In genomic region chr6:93418113-93418447, GRCh38 we compare ENCODE assay signal across 9 cellular contexts. TPM values are rescaled to one million over a fixed set of nuclear protein-coding genes. Genes with fewer than 3 reads are reported as not detected.
DNase-seq lines count a peak whose midpoint lies in the region; ATAC-seq and TF ChIP-seq lines count a peak whose summit lies in the region.
"Had no signal": no experiment of that assay in that cellular context is flagged by ENCODE, and none has a peak within 500 bp of the region (broad histone marks: within the 10 kb centered on the region; RNA-seq: fewer than 3 reads in every experiment).

No MANE protein-coding gene starts in this region.

- no peak for TF ChIP-seq CTCF in H9 (conservative IDR thresholded peaks at IDR 0.05)

- no peak overlapping the region for H4K5ac ChIP-seq in H9 (ENCODE audit: insufficient read length, low read depth, low read length)

- H3K14ac ChIP-seq in H9 (ENCODE audit: insufficient read depth, low read length): no peak overlapping the region

- H3K27me3 ChIP-seq in ACC112 (ENCODE audit: insufficient read depth, low read length) (peaks cover 92% of the 10 kb centered on the region), H9 (ENCODE audit: insufficient read depth, low read length) (peaks cover 9% of the 10 kb centered on the region)

- H3K27ac Mint-ChIP-seq in H9 (no peak overlapping the region), naive B cell (no peak overlapping the region)

- H3K79me2 ChIP-seq in ACC112 (ENCODE audit: control insufficient read depth, insufficient read depth, low read length, unreplicated experiment) (no peaks in the 10 kb centered on the region), H9 (ENCODE audit: insufficient read depth, low read length) (no peaks in the 10 kb centered on the region)

- H4K91ac ChIP-seq in H9 (ENCODE audit: insufficient read length, low read depth, low read length): no peak overlapping the region

- H3K9me3 ChIP-seq in H9 (ENCODE audit: control insufficient read depth, low read depth, low read length): no peaks in the 10 kb centered on the region

- H3T11ph ChIP-seq in H9 (ENCODE audit: low read length): no peak overlapping the region

- H3K4me3 ChIP-seq in ACC112 (ENCODE audit: low read depth, low read length): peak overlapping the region; percentile 81

- ATAC-seq in naive B cell (ENCODE audit: low read depth in 2 of 2) (no peak), GM21381 (IDR thresholded peaks at IDR 0.05; ENCODE audit: unreplicated experiment) (no peak), HG03457 (IDR thresholded peaks at IDR 0.05; ENCODE audit: unreplicated experiment) (no peak), HG03460 (IDR thresholded peaks at IDR 0.05; ENCODE audit: unreplicated experiment) (no peak)

- H2BK12ac ChIP-seq in H9 (ENCODE audit: insufficient read length, low read depth, low read length): no peak overlapping the region

- H3K9me3 Mint-ChIP-seq in H9 (peaks cover 0 to 4% of the 10 kb centered on the region in 2 experiments; a peak in 1 of 5 replicates), naive B cell (peaks cover 0 to 11% (median 0%) of the 10 kb centered on the region in 7 donors)

- no peak overlapping the region for H3K18ac ChIP-seq in H9 (ENCODE audit: insufficient read length, low read depth, low read length)

- no peaks in the 10 kb centered on the region for H4K20me1 ChIP-seq in H9 (ENCODE audit: control insufficient read depth, insufficient read depth, insufficient read length)

- WGBS in H9 (ENCODE audit: extremely low coverage, insufficient read length, low lambda C conversion rate): no CpG with 5 or more reads among the region's 6 CpGs

- H3K23me2 ChIP-seq in H9 (ENCODE audit: insufficient read length, low read depth, low read length, poor library complexity, severe bottlenecking): peaks cover 18% of the 10 kb centered on the region

- H3K79me1 ChIP-seq in H9 (ENCODE audit: insufficient read depth, low read depth, low read length, poor library complexity, severe bottlenecking): no peaks in the 10 kb centered on the region

- no peak overlapping the region for H2BK5ac ChIP-seq in H9 (ENCODE audit: insufficient read length, low read length)

- no peak overlapping the region for H2BK15ac ChIP-seq in H9 (ENCODE audit: low read depth, low read length)

- DNase-seq in H9: no peak
- peak; percentile 37 for DNase-seq in cerebellum (ENCODE audit: low spot score)
- no peak for DNase-seq in naive B cell
- DNase-seq in kidney glomerular epithelial cell (lab: John Stamatoyannopoulos, UW): no peak
- DNase-seq: NK-92 treated with Interleukin-12 subunit alpha and Interleukin-12 subunit beta, amount 100 ng/mL, for 24 hours had no signal

- H3K36me3 Mint-ChIP-seq in H9 (ENCODE audit: insufficient read depth in 1 of 3, low read depth in 3 of 3) (peaks cover 0 to 2% (median 0%) of the 10 kb centered on the region in 3 experiments; a peak in 1 of 7 replicates), naive B cell (no peaks in the 10 kb centered on the region)

- H3K4me1 ChIP-seq in ACC112 (ENCODE audit: control insufficient read depth, insufficient read depth, low read length, unreplicated experiment) (no peaks in the 10 kb centered on the region), H9 (ENCODE audit: insufficient read depth, low read length) (no peaks in the 10 kb centered on the region)

- H2AFZ ChIP-seq in ACC112 (ENCODE audit: low read length, unreplicated experiment) (no peak overlapping the region), H9 (ENCODE audit: low read length) (no peak overlapping the region)

- no peak overlapping the region for H3K9ac ChIP-seq in H9 (ENCODE audit: extremely low read depth, insufficient read length, low read length)

- H3K4me3 Mint-ChIP-seq in H9: peak overlapping the region; percentile 87 to 98
- peak overlapping the region in 7 of 8 donors; percentile 67 to 89 (median 81) for H3K4me3 Mint-ChIP-seq in naive B cell

- H3K23ac ChIP-seq in H9 (ENCODE audit: insufficient read length, low read depth, low read length): no peak overlapping the region

- H3K27ac ChIP-seq in ACC112 (ENCODE audit: low read depth, low read length) (no peak overlapping the region), H9 (ENCODE audit: insufficient read length, low read depth, low read length) (no peak overlapping the region)

- peaks cover 34% of the 10 kb centered on the region for H3K27me3 Mint-ChIP-seq in H9 (ENCODE audit: low read depth)
- peaks cover 39 to 50% (median 43%) of the 10 kb centered on the region in 3 donors for H3K27me3 Mint-ChIP-seq in naive B cell

- no peak overlapping the region for H2BK20ac ChIP-seq in H9 (ENCODE audit: low read depth, low read length, poor library complexity, severe bottlenecking)

- no peak overlapping the region for H4K8ac ChIP-seq in H9 (replicated peaks; ENCODE audit: insufficient read length, low read depth, low read length)

- H3K56ac ChIP-seq in H9 (ENCODE audit: insufficient read length, low read depth, low read length): no peak overlapping the region

- no peaks in the 10 kb centered on the region for H3K36me3 ChIP-seq in ACC112 (ENCODE audit: insufficient read depth, low read length)

- no peak overlapping the region for H2BK120ac ChIP-seq in H9 (ENCODE audit: low read depth, low read length, poor library complexity, severe bottlenecking)

- peaks cover 23 to 30% of the 10 kb centered on the region in 2 experiments for H3K4me1 Mint-ChIP-seq in H9
- H3K4me1 Mint-ChIP-seq in naive B cell: peaks cover 18 to 29% (median 26%) of the 10 kb centered on the region in 3 donors

- H3K4ac ChIP-seq in H9 (ENCODE audit: low read depth, low read length): no peak overlapping the region

- H3K4me2 ChIP-seq in H9 (ENCODE audit: insufficient read depth, insufficient read length, low read length): peak overlapping the region; percentile 99

- H2AK5ac ChIP-seq in H9 (ENCODE audit: insufficient read length, low read length): no peak overlapping the region

RNA-seq across cellular contexts. Expression of gene EPHA7, which starts 1.3 kb away (rescaled TPM):
- total RNA-seq in H9 (2021): 9.4 and 9.5 TPM in 2 replicates
- 167 TPM for total RNA-seq in cerebellum
- polyA plus RNA-seq in naive B cell (ENCODE audit: low read depth in 6 of 6): not detected

Comparison
In these comparisons a context has a peak if more than half of its experiments do, and no peak if none do; other contexts are left out.
1. RNA of gene EPHA7, which starts 1.3 kb away (total RNA-seq): 167 TPM in cerebellum (single experiment); 9.4 to 9.5 TPM in H9; every median in the first group is over 10 times any median in the second.